In the genomic region with DNA sequence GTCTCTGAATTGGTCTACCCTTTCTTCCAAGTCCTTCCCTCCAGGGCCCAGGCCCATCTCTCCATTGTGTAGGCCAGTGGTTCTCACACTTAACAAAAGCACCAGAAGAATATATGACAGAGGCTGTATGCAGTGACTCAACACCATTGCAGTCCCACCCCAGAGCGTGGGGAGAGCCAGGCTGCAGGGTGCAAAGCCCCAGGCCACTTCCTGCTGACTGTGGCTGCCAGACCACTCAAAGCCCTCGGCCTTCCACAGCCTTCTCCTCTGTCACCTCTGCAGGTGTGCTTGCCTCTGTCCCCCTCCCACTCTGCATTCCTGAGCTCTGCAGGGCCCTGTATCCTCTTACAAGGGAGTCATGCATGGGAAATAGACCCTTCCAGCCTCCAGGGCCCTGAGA, we compare ENCODE assay signal across 2 cellular contexts.
TF ChIP-seq lines count a peak whose summit lies in the region.

No MANE protein-coding gene starts in this region.

TF ChIP-seq in GM23338, 12 proteins besides CTCF, POLR2A, EP300 and RAD21 (continued from another document):
- TF ChIP-seq, protein P1, sequence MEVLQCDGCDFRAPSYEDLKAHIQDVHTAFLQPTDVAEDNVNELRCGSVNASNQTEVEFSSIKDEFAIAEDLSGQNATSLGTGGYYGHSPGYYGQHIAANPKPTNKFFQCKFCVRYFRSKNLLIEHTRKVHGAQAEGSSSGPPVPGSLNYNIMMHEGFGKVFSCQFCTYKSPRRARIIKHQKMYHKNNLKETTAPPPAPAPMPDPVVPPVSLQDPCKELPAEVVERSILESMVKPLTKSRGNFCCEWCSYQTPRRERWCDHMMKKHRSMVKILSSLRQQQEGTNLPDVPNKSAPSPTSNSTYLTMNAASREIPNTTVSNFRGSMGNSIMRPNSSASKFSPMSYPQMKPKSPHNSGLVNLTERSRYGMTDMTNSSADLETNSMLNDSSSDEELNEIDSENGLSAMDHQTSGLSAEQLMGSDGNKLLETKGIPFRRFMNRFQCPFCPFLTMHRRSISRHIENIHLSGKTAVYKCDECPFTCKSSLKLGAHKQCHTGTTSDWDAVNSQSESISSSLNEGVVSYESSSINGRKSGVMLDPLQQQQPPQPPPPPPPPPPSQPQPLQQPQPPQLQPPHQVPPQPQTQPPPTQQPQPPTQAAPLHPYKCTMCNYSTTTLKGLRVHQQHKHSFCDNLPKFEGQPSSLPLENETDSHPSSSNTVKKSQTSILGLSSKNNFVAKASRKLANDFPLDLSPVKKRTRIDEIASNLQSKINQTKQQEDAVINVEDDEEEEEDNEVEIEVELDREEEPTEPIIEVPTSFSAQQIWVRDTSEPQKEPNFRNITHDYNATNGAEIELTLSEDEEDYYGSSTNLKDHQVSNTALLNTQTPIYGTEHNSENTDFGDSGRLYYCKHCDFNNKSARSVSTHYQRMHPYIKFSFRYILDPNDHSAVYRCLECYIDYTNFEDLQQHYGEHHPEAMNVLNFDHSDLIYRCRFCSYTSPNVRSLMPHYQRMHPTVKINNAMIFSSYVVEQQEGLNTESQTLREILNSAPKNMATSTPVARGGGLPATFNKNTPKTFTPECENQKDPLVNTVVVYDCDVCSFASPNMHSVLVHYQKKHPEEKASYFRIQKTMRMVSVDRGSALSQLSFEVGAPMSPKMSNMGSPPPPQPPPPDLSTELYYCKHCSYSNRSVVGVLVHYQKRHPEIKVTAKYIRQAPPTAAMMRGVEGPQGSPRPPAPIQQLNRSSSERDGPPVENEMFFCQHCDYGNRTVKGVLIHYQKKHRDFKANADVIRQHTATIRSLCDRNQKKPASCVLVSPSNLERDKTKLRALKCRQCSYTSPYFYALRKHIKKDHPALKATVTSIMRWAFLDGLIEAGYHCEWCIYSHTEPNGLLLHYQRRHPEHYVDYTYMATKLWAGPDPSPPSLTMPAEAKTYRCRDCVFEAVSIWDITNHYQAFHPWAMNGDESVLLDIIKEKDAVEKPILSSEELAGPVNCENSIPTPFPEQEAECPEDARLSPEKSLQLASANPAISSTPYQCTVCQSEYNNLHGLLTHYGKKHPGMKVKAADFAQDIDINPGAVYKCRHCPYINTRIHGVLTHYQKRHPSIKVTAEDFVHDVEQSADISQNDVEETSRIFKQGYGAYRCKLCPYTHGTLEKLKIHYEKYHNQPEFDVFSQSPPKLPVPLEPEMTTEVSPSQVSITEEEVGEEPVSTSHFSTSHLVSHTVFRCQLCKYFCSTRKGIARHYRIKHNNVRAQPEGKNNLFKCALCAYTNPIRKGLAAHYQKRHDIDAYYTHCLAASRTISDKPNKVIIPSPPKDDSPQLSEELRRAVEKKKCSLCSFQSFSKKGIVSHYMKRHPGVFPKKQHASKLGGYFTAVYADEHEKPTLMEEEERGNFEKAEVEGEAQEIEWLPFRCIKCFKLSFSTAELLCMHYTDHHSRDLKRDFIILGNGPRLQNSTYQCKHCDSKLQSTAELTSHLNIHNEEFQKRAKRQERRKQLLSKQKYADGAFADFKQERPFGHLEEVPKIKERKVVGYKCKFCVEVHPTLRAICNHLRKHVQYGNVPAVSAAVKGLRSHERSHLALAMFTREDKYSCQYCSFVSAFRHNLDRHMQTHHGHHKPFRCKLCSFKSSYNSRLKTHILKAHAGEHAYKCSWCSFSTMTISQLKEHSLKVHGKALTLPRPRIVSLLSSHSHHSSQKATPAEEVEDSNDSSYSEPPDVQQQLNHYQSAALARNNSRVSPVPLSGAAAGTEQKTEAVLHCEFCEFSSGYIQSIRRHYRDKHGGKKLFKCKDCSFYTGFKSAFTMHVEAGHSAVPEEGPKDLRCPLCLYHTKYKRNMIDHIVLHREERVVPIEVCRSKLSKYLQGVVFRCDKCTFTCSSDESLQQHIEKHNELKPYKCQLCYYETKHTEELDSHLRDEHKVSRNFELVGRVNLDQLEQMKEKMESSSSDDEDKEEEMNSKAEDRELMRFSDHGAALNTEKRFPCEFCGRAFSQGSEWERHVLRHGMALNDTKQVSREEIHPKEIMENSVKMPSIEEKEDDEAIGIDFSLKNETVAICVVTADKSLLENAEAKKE (CRISPR knock-in tag; IDR thresholded peaks at IDR 0.05), result no peak
- TF ChIP-seq STAT1 (IDR thresholded peaks at IDR 0.05; ENCODE audit: unreplicated experiment) (no peak), JUNB (IDR thresholded peaks at IDR 0.05; ENCODE audit: unreplicated experiment) (no peak), EZH2 (IDR thresholded peaks at IDR 0.05; ENCODE audit: low read depth, unreplicated experiment) (no peak), NANOG (IDR thresholded peaks at IDR 0.05; ENCODE audit: borderline replicate concordance) (no peak)
- TF ChIP-seq, protein P2, sequence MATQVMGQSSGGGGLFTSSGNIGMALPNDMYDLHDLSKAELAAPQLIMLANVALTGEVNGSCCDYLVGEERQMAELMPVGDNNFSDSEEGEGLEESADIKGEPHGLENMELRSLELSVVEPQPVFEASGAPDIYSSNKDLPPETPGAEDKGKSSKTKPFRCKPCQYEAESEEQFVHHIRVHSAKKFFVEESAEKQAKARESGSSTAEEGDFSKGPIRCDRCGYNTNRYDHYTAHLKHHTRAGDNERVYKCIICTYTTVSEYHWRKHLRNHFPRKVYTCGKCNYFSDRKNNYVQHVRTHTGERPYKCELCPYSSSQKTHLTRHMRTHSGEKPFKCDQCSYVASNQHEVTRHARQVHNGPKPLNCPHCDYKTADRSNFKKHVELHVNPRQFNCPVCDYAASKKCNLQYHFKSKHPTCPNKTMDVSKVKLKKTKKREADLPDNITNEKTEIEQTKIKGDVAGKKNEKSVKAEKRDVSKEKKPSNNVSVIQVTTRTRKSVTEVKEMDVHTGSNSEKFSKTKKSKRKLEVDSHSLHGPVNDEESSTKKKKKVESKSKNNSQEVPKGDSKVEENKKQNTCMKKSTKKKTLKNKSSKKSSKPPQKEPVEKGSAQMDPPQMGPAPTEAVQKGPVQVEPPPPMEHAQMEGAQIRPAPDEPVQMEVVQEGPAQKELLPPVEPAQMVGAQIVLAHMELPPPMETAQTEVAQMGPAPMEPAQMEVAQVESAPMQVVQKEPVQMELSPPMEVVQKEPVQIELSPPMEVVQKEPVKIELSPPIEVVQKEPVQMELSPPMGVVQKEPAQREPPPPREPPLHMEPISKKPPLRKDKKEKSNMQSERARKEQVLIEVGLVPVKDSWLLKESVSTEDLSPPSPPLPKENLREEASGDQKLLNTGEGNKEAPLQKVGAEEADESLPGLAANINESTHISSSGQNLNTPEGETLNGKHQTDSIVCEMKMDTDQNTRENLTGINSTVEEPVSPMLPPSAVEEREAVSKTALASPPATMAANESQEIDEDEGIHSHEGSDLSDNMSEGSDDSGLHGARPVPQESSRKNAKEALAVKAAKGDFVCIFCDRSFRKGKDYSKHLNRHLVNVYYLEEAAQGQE (IDR thresholded peaks at IDR 0.05; ENCODE audit: unreplicated experiment), result no peak

TF ChIP-seq in WTC11, 78 proteins besides CTCF, POLR2A, EP300 and RAD21 (continued from another document):
- TF ChIP-seq, protein P3, sequence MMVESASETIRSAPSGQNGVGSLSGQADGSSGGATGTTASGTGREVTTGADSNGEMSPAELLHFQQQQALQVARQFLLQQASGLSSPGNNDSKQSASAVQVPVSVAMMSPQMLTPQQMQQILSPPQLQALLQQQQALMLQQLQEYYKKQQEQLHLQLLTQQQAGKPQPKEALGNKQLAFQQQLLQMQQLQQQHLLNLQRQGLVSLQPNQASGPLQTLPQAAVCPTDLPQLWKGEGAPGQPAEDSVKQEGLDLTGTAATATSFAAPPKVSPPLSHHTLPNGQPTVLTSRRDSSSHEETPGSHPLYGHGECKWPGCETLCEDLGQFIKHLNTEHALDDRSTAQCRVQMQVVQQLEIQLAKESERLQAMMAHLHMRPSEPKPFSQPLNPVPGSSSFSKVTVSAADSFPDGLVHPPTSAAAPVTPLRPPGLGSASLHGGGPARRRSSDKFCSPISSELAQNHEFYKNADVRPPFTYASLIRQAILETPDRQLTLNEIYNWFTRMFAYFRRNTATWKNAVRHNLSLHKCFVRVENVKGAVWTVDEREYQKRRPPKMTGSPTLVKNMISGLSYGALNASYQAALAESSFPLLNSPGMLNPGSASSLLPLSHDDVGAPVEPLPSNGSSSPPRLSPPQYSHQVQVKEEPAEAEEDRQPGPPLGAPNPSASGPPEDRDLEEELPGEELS (CRISPR knock-in tag; IDR thresholded peaks at IDR 0.05), result no peak
- TF ChIP-seq, protein P4, sequence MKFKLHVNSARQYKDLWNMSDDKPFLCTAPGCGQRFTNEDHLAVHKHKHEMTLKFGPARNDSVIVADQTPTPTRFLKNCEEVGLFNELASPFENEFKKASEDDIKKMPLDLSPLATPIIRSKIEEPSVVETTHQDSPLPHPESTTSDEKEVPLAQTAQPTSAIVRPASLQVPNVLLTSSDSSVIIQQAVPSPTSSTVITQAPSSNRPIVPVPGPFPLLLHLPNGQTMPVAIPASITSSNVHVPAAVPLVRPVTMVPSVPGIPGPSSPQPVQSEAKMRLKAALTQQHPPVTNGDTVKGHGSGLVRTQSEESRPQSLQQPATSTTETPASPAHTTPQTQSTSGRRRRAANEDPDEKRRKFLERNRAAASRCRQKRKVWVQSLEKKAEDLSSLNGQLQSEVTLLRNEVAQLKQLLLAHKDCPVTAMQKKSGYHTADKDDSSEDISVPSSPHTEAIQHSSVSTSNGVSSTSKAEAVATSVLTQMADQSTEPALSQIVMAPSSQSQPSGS (CRISPR knock-in tag; IDR thresholded peaks at IDR 0.05; ENCODE audit: borderline replicate concordance, low read depth), result no peak
- TF ChIP-seq, protein P5, sequence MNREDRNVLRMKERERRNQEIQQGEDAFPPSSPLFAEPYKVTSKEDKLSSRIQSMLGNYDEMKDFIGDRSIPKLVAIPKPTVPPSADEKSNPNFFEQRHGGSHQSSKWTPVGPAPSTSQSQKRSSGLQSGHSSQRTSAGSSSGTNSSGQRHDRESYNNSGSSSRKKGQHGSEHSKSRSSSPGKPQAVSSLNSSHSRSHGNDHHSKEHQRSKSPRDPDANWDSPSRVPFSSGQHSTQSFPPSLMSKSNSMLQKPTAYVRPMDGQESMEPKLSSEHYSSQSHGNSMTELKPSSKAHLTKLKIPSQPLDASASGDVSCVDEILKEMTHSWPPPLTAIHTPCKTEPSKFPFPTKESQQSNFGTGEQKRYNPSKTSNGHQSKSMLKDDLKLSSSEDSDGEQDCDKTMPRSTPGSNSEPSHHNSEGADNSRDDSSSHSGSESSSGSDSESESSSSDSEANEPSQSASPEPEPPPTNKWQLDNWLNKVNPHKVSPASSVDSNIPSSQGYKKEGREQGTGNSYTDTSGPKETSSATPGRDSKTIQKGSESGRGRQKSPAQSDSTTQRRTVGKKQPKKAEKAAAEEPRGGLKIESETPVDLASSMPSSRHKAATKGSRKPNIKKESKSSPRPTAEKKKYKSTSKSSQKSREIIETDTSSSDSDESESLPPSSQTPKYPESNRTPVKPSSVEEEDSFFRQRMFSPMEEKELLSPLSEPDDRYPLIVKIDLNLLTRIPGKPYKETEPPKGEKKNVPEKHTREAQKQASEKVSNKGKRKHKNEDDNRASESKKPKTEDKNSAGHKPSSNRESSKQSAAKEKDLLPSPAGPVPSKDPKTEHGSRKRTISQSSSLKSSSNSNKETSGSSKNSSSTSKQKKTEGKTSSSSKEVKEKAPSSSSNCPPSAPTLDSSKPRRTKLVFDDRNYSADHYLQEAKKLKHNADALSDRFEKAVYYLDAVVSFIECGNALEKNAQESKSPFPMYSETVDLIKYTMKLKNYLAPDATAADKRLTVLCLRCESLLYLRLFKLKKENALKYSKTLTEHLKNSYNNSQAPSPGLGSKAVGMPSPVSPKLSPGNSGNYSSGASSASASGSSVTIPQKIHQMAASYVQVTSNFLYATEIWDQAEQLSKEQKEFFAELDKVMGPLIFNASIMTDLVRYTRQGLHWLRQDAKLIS (CRISPR knock-in tag; IDR thresholded peaks at IDR 0.05; ENCODE audit: borderline replicate concordance), result no peak
- no peak for TF ChIP-seq ZNF138 (CRISPR knock-in tag; conservative IDR thresholded peaks at IDR 0.05)
- no peak for TF ChIP-seq ELF4 (CRISPR knock-in tag; IDR thresholded peaks at IDR 0.05; ENCODE audit: low read depth)
- TF ChIP-seq, protein P6, sequence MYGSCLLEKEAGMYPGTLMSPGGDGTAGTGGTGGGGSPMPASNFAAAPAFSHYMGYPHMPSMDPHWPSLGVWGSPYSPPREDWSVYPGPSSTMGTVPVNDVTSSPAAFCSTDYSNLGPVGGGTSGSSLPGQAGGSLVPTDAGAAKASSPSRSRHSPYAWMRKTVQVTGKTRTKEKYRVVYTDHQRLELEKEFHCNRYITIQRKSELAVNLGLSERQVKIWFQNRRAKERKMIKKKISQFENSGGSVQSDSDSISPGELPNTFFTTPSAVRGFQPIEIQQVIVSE (CRISPR knock-in tag; IDR thresholded peaks at IDR 0.05; ENCODE audit: borderline replicate concordance), result no peak
TF ChIP-seq in WTC11: peak in this region for 0.
